In the genomic region with DNA sequence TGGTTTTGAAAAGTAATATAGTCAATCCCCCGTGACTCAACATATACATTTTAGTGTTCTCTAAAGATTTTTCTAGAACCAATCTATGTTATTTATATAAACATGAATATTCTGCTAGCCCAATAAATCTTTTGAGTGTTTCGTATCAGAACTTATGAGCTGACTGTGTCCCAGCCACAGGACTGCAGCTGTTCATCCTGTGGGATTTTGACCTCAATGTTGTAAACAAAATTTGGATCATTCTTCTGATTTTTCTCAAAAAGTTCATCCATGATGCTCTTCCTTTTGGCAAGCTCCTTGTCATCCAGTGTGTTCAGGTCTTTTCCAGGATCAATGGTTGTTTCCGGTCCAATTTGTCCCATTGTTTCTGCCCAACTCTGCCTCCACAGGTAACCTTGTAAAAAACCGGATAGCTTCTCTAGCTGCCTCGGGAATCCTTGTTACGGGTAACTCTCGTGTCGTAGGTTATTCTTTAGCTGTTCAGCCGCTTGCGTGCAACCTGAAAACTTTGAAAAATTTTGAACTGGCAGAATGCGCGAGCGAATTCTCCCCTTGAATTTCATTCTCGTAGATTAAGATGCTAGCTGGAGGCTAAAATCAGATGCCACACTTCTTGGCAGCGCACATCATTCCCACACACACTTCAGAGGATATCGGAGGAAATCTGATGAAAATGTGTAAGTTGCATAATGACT, we compare ENCODE assay signal across 22 cellular contexts.
"Had no signal": no experiment of that assay in that cellular context is flagged by ENCODE, and none has a peak within 500 bp of the region (broad histone marks: within the 10 kb centered on the region; RNA-seq: fewer than 3 reads in every experiment).

No MANE protein-coding gene starts in this region.

- H3K9me3 ChIP-seq: breast epithelium, SK-N-SH had no signal

- H3K4me3 ChIP-seq: breast epithelium had no signal

- H3K9ac ChIP-seq: SK-N-SH had no signal

- H3K36me3 ChIP-seq: breast epithelium, WERI-Rb-1 had no signal

- DNase-seq: activated CD4-positive, alpha-beta T cell treated with anti-CD3 and anti-CD28 coated beads for 36 hours; activated CD8-positive, alpha-beta T cell treated with anti-CD3 and anti-CD28 coated beads for 36 hours; activated effector memory CD4-positive, alpha-beta T cell treated with Interleukin-2 at 50 U/mL for 16 hours; activated naive CD4-positive, alpha-beta T cell; activated T-cell treated with anti-CD3 and anti-CD28 coated beads, Interleukin-2, amount 50 U/mL, for 24 hours; aorta; caudate nucleus; MM.1S; NCI-H1105; NCI-H1436; NCI-H1694 treated with DMSO at 0.1 percent for 48 hours; NCI-H2029 treated with DMSO at 0.1 percent for 48 hours; NCI-H345; NCI-H510A; NCI-H526 treated with DMSO at 0.1 percent for 48 hours; NK-92 treated with Interleukin-12 subunit alpha and Interleukin-12 subunit beta, amount 100 ng/mL, for 24 hours; PC-3; SIG-M5; SK-N-SH; T-helper 1 cell; WERI-Rb-1 had no signal

- H3K4me2 ChIP-seq: SK-N-SH had no signal

- H3K27me3 ChIP-seq: breast epithelium had no signal

- H3K27ac ChIP-seq: breast epithelium, WERI-Rb-1 had no signal

- ATAC-seq: activated CD4-positive, alpha-beta T cell treated with anti-CD3 and anti-CD28 coated beads for 36 hours; activated CD8-positive, alpha-beta T cell treated with anti-CD3 and anti-CD28 coated beads for 36 hours had no signal
